Comparison of ENCODE assay signal across 10 cellular contexts in genomic region chr10:14396441-14397048, GRCh38.
DNase-seq lines count a peak whose midpoint lies in the region; ATAC-seq and TF ChIP-seq lines count a peak whose summit lies in the region.
"Had no signal": no experiment of that assay in that cellular context is flagged by ENCODE, and none has a peak within 500 bp of the region (broad histone marks: within the 10 kb centered on the region; RNA-seq: fewer than 3 reads in every experiment).

No MANE protein-coding gene starts in this region.

- WGBS in body of pancreas, 2 donors, result 74 to 77% methylated on average over 7 of the region's 7 CpGs

- H3K36me3 Mint-ChIP-seq in HFFc6 (ENCODE audit: low read depth), result peaks cover 19% of the 10 kb centered on the region; the same call in 1 of the 2 replicates

- H3K4me3 ChIP-seq in AG04450 (ENCODE audit: low read depth, low read length) (no peak overlapping the region), body of pancreas (no peak overlapping the region), coronary artery (no peak overlapping the region)

- H3K4me1 Mint-ChIP-seq in HFFc6 (ENCODE audit: low read depth), result peaks cover 27% of the 10 kb centered on the region

- POLR2A ChIA-PET in AG04450 (lab: Yijun Ruan, JAX), result interaction anchor here (0.6 to 1.7 kb wide), 9 partner anchors 8 to 713 kb away, joined by 3 to 27 read pairs (median 6); partner anchors contain the start of genes CDNF, HSPA14 and MSANTD7

- no peak for ATAC-seq in body of pancreas

- H3K4me1 ChIP-seq in body of pancreas, result no peaks in the 10 kb centered on the region

- H3K27ac Mint-ChIP-seq in HFFc6, result peak overlapping the region; percentile 76

- CTCF ChIA-PET in AG04450 (lab: Charles Lee), result interaction anchor here (0.7 to 3.8 kb wide), 9 partner anchors 8 to 303 kb away, joined by 3 to 20 read pairs (median 3); no protein-coding TSS in a partner anchor

- H3K9me3 Mint-ChIP-seq in HFFc6, result peaks cover 12% of the 10 kb centered on the region

- H3K9me3 ChIP-seq in AG04450 (ENCODE audit: control insufficient read depth, insufficient read depth, low read length), result peaks cover 4% of the 10 kb centered on the region; the same call in 1 of the 2 replicates
- H3K9me3 ChIP-seq in body of pancreas, result no peaks in the 10 kb centered on the region

- peak overlapping the region; percentile 26; the same call in 1 of the 2 replicates for H3K4me3 Mint-ChIP-seq in HFFc6

- peaks cover 43% of the 10 kb centered on the region for H3K27me3 Mint-ChIP-seq in HFFc6 (ENCODE audit: insufficient read depth)

- intact Hi-C loops in body of pancreas (cut with DNase I), result no loop called here

- H3K27ac ChIP-seq in AG04450 (ENCODE audit: low read depth, low read length) (peak overlapping the region; percentile 95), body of pancreas (no peak overlapping the region), coronary artery (no peak overlapping the region)

- no peak for TF ChIP-seq POLR2A in body of pancreas (IDR thresholded peaks at IDR 0.05)

- TF ChIP-seq CTCF in AG04450 (IDR thresholded peaks at IDR 0.05; ENCODE audit: low read depth, low read length) (peak; percentile 73), HFFc6 (IDR thresholded peaks at IDR 0.05) (peak; percentile 85), body of pancreas (IDR thresholded peaks at IDR 0.05) (peak; percentile 25 to 40 (median 36)), coronary artery (IDR thresholded peaks at IDR 0.05) (no peak)

- H3K27me3 ChIP-seq in AG04450 (ENCODE audit: control insufficient read depth, insufficient read depth, low read length), result peaks cover 4% of the 10 kb centered on the region
- no peaks in the 10 kb centered on the region for H3K27me3 ChIP-seq in body of pancreas

- no peaks in the 10 kb centered on the region for H3K36me3 ChIP-seq in body of pancreas (replicated peaks in 1 of 2; ENCODE audit: insufficient read depth in 1 of 2, low read depth in 2 of 2)

- DNase-seq in AG04450 (ENCODE audit: low read depth, low spot score) (peak; percentile 24), HFFc6 (peak; percentile 52), body of pancreas (no peak), kidney glomerular epithelial cell (lab: John Stamatoyannopoulos, UW) (peak; percentile 83), retina (no peak), coronary artery (ENCODE audit: low spot score) (no peak), Kasumi-1 (lab: John Stamatoyannopoulos, UW) (no peak), SW 1271 (lab: John Stamatoyannopoulos, UW) (no peak)
- DNase-seq: activated effector memory CD4-positive, alpha-beta T cell treated with anti-CD3 and anti-CD28 coated beads, Interleukin-2, amount 50 U/mL, for 16 hours; NCI-H2171 had no signal

Comparison
In these comparisons a context has a peak if more than half of its experiments do, and no peak if none do; other contexts are left out.
1. DNase-seq: peak in AG04450 (single experiment), HFFc6 (single experiment) and kidney glomerular epithelial cell (single experiment); none in body of pancreas (0 of 4), retina (single experiment), coronary artery (single experiment), Kasumi-1 (0 of 2) and SW 1271 (0 of 2).